ENCODE assay signal across 17 cellular contexts in the genomic region with DNA sequence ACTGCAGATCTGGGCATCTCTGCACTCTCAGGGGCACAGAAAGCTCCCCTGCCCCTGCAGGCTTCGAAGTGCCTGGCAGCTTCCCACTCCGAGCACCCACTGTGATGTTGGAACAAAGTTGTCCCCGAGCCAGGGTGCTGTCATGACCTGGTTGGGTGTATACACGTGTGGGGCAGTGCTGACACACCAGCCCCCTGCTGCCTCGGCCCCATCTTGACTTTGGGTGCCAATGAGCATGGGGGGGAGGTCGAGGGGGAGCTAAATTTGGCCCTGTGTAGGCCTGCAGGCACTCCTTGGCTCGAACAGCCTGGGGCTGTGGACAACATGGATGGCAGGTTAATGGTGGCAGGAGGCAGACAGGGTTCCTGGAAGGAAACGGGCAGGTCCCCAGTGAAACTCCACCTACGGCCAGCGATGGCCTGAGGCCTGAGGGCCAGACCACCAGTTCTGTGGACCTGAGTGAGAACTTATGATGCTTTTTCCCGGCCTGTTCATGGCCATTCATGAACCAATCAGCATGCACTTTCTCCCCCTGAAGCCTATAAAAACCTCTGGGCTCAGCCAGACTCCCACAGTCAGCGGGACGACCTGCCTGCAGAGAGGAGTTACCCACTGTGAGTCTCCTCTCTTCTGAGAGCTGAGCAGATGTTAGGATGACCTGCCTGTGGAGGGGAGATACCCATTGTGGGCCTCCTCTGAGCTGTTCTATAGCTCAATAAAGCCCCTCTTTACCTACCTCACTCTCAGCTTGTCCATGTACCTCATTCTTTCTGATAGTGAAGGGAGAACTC.
DNase-seq lines count a peak whose midpoint lies in the region; ATAC-seq, FAIRE-seq and TF ChIP-seq lines count a peak whose summit lies in the region.
"Had no signal": no experiment of that assay in that cellular context is flagged by ENCODE, and none has a peak within 500 bp of the region (broad histone marks: within the 10 kb centered on the region; RNA-seq: fewer than 3 reads in every experiment).

No MANE protein-coding gene starts in this region.

- no peak for FAIRE-seq in kidney (lab: Jason Lieb, UNC)
- FAIRE-seq: GM18507 had no signal

- no peak overlapping the region for H3K27ac Mint-ChIP-seq in stimulated activated memory B cell treated with anti-CD40 and anti-IgM and Interleukin-4, amounts not matched to agents 10 μg/mL and 1 μg/mL and 100 μg/mL, for 72 hours
- H3K27ac Mint-ChIP-seq in activated CD4-positive, alpha-beta memory T cell treated with anti-CD3 and anti-CD28 coated beads, Interleukin-2, amount 10 ng/mL, durations not matched to agents 7 days and 5 days = no peak overlapping the region
- H3K27ac Mint-ChIP-seq: CD8-positive, alpha-beta memory T cell; H9 had no signal

- 79% methylated on average over 13 of the region's 13 CpGs for WGBS in right cardiac atrium

- H3K9me3 ChIP-seq in right cardiac atrium (ENCODE audit: control insufficient read depth, low read length) = no peaks in the 10 kb centered on the region
- H3K9me3 ChIP-seq in kidney (ENCODE audit: control insufficient read depth in 1 of 2, low read length in 2 of 2) = no peaks in the 10 kb centered on the region
- H3K9me3 ChIP-seq: BLaER1, Caco-2 had no signal

- intact Hi-C loops in right cardiac atrium (cut with DNase I) = no loop called here
- intact Hi-C loops in Right ventricle myocardium superior (cut with DNase I) = no loop called here
- intact Hi-C loops in kidney (cut with DNase I) = no loop called here

- no peaks in the 10 kb centered on the region for H3K36me3 Mint-ChIP-seq in stimulated activated memory B cell treated with anti-CD40 and anti-IgM and Interleukin-4, amounts not matched to agents 10 μg/mL and 1 μg/mL and 100 μg/mL, for 72 hours
- H3K36me3 Mint-ChIP-seq in activated CD4-positive, alpha-beta memory T cell treated with anti-CD3 and anti-CD28 coated beads, Interleukin-2, amount 10 ng/mL, durations not matched to agents 7 days and 5 days (ENCODE audit: low read depth) = no peaks in the 10 kb centered on the region
- H3K36me3 Mint-ChIP-seq: CD8-positive, alpha-beta memory T cell had no signal

- TF ChIP-seq CTCF in kidney (IDR thresholded peaks at IDR 0.05; ENCODE audit: borderline replicate concordance, extremely low read depth, insufficient read depth) = no peak

- H3K4me3 ChIP-seq in right cardiac atrium (ENCODE audit: low read length) (no peak overlapping the region), kidney (ENCODE audit: low read length in 2 of 2) (no peak overlapping the region)
- H3K4me3 ChIP-seq: BLaER1 had no signal

- no peak overlapping the region for H3K9ac ChIP-seq in kidney (ENCODE audit: low read length in 2 of 2)
- H3K9ac ChIP-seq: BLaER1 had no signal

- H3K9me3 Mint-ChIP-seq in stimulated activated memory B cell treated with anti-CD40 and anti-IgM and Interleukin-4, amounts not matched to agents 10 μg/mL and 1 μg/mL and 100 μg/mL, for 72 hours = no peaks in the 10 kb centered on the region
- H3K9me3 Mint-ChIP-seq in activated CD4-positive, alpha-beta memory T cell treated with anti-CD3 and anti-CD28 coated beads, Interleukin-2, amount 10 ng/mL, durations not matched to agents 7 days and 5 days = peaks cover 6% of the 10 kb centered on the region

- no peaks in the 10 kb centered on the region for H3K27me3 ChIP-seq in right cardiac atrium (ENCODE audit: control insufficient read depth, insufficient read depth)
- H3K27me3 ChIP-seq: BLaER1 had no signal

- no peaks in the 10 kb centered on the region for H3K36me3 ChIP-seq in kidney (ENCODE audit: control insufficient read depth in 1 of 2, insufficient read depth in 2 of 2, low read length in 2 of 2)
- H3K36me3 ChIP-seq: BLaER1 had no signal

- no peaks in the 10 kb centered on the region for H3K4me1 Mint-ChIP-seq in stimulated activated memory B cell treated with anti-CD40 and anti-IgM and Interleukin-4, amounts not matched to agents 10 μg/mL and 1 μg/mL and 100 μg/mL, for 72 hours
- no peaks in the 10 kb centered on the region for H3K4me1 Mint-ChIP-seq in activated CD4-positive, alpha-beta memory T cell treated with anti-CD3 and anti-CD28 coated beads, Interleukin-2, amount 10 ng/mL, durations not matched to agents 7 days and 5 days
- H3K4me1 Mint-ChIP-seq: CD8-positive, alpha-beta memory T cell; H9 had no signal

- POLR2A ChIA-PET in activated CD4-positive, alpha-beta memory T cell treated with anti-CD3 and anti-CD28 coated beads, Interleukin-2, amount 10 ng/mL, durations not matched to agents 7 days and 5 days (lab: Charles Lee) = no interaction called here

- DNase-seq in right cardiac atrium = peak in 2 of 3 donors; percentile 33 to 34
- no peak for DNase-seq in Right ventricle myocardium superior
- DNase-seq in kidney = peak; percentile 26
- DNase-seq in activated CD4-positive, alpha-beta memory T cell treated with anti-CD3 and anti-CD28 coated beads, Interleukin-2, amount 10 ng/mL, durations not matched to agents 7 days and 5 days = no peak
- no peak for DNase-seq in activated CD4-positive, alpha-beta T cell treated with anti-CD3 and anti-CD28 coated beads for 4 hours
- DNase-seq: AML-193; Caco-2; CD8-positive, alpha-beta memory T cell; DMS53; GOT3; H9; IMR-90 had no signal

- ATAC-seq in right cardiac atrium = no peak
- ATAC-seq in Right ventricle myocardium superior (ENCODE audit: poor library complexity) = no peak
- ATAC-seq in stimulated activated memory B cell treated with anti-CD40 and anti-IgM and Interleukin-4, amounts not matched to agents 10 μg/mL and 1 μg/mL and 100 μg/mL, for 72 hours = peak; percentile 39
- ATAC-seq in GM21423 (IDR thresholded peaks at IDR 0.05; ENCODE audit: unreplicated experiment) = no peak

- H3K27ac ChIP-seq in right cardiac atrium (ENCODE audit: low read length) (no peak overlapping the region), kidney (ENCODE audit: low read depth in 2 of 2, low read length in 2 of 2) (no peak overlapping the region)
- H3K27ac ChIP-seq: 22Rv1, BLaER1 had no signal

- H3K4me1 ChIP-seq in right cardiac atrium (ENCODE audit: control insufficient read depth, insufficient read depth, low read length) (no peaks in the 10 kb centered on the region), kidney (ENCODE audit: control insufficient read depth in 1 of 2, insufficient read depth in 1 of 2, low read depth in 1 of 2, low read length in 2 of 2) (no peaks in the 10 kb centered on the region)
- H3K4me1 ChIP-seq: BLaER1, Caco-2 had no signal

- H3K27me3 Mint-ChIP-seq in stimulated activated memory B cell treated with anti-CD40 and anti-IgM and Interleukin-4, amounts not matched to agents 10 μg/mL and 1 μg/mL and 100 μg/mL, for 72 hours = no peaks in the 10 kb centered on the region
- H3K27me3 Mint-ChIP-seq in activated CD4-positive, alpha-beta memory T cell treated with anti-CD3 and anti-CD28 coated beads, Interleukin-2, amount 10 ng/mL, durations not matched to agents 7 days and 5 days = no peaks in the 10 kb centered on the region
- H3K27me3 Mint-ChIP-seq: CD8-positive, alpha-beta memory T cell had no signal

- CTCF ChIA-PET in activated CD4-positive, alpha-beta memory T cell treated with anti-CD3 and anti-CD28 coated beads, Interleukin-2, amount 10 ng/mL, durations not matched to agents 7 days and 5 days (lab: Charles Lee) = no interaction called here

- no peak overlapping the region for H3K4me3 Mint-ChIP-seq in stimulated activated memory B cell treated with anti-CD40 and anti-IgM and Interleukin-4, amounts not matched to agents 10 μg/mL and 1 μg/mL and 100 μg/mL, for 72 hours
- no peak overlapping the region for H3K4me3 Mint-ChIP-seq in activated CD4-positive, alpha-beta memory T cell treated with anti-CD3 and anti-CD28 coated beads, Interleukin-2, amount 10 ng/mL, durations not matched to agents 7 days and 5 days
- H3K4me3 Mint-ChIP-seq: CD8-positive, alpha-beta memory T cell; H9 had no signal

Comparison
In these comparisons a context has a peak if more than half of its experiments do, and no peak if none do; other contexts are left out.
1. DNase-seq: peak in right cardiac atrium (2 of 3) and kidney (single experiment); none in Right ventricle myocardium superior (single experiment), activated CD4-positive, alpha-beta memory T cell treated with anti-CD3 and anti-CD28 coated beads, Interleukin-2, amount 10 ng/mL, durations not matched to agents 7 days and 5 days (single experiment) and activated CD4-positive, alpha-beta T cell treated with anti-CD3 and anti-CD28 coated beads for 4 hours (0 of 2).